ENCODE assay signal across 14 cellular contexts in the genomic region with DNA sequence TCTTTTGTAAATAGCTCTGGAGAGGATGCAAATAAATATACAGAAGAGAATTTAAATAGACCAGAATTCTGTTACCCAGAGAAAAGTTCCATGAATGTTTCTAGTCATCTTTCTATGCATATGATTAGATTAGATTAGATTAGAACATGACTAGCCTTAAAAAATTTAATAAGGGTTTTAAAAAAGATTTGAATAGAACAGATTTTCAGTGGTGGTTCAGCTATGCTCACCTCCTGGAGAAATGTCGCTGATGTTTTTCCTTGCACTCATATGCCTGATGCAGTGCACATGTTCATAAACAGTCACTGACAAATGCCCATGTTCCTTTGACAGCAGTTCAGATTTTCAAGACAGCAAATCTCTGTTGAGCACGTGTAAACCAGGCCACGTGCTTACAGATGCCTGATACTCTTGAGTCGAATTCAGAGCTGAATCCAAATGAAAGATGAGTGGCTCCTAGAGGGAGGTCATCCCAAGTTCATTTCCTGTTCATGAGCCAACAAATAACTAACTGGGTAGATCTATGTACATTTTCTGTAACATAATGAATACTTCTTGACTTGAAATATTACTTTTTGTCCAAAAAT. TPM values are rescaled to one million over a fixed set of nuclear protein-coding genes. Genes with fewer than 3 reads are reported as not detected.
DNase-seq lines count a peak whose midpoint lies in the region; TF ChIP-seq lines count a peak whose summit lies in the region.
"Had no signal": no experiment of that assay in that cellular context is flagged by ENCODE, and none has a peak within 500 bp of the region (broad histone marks: within the 10 kb centered on the region; RNA-seq: fewer than 3 reads in every experiment).

No MANE protein-coding gene starts in this region.

- DNase-seq in activated CD4-positive, alpha-beta memory T cell treated with anti-CD3 and anti-CD28 coated beads for 36 hours, result peak; percentile 31
- DNase-seq in activated CD4-positive, alpha-beta memory T cell treated with anti-CD3 and anti-CD28 coated beads, Interleukin-2, amount 10 ng/mL, durations not matched to agents 7 days and 5 days, result no peak
- DNase-seq in M059J (ENCODE audit: low read depth) (peak; percentile 18), astrocyte of the cerebellum (ENCODE audit: low read depth) (peak; percentile 15), trophoblast cell (peak; percentile 58 to 71), NCI-H1436 treated with DMSO at 0.1 percent for 48 hours (lab: John Stamatoyannopoulos, UW) (no peak), Peyer's patch (no peak)
- no peak for DNase-seq in stimulated activated naive CD4-positive, alpha-beta T cell (lab: John Stamatoyannopoulos, UW)
- DNase-seq: activated gamma-delta T cell; C1 segment of cervical spinal cord; stimulated activated CD4-positive, alpha-beta T cell treated with anti-CD3 and anti-CD28 coated beads, Interleukin-4, amount 100 ng/mL, for 1 hour had no signal

- H4K8ac ChIP-seq in trophoblast cell (ENCODE audit: low read depth, low read length), result no peak overlapping the region

- H3K14ac ChIP-seq in trophoblast cell (ENCODE audit: low read length), result no peak overlapping the region

- H3K4me1 ChIP-seq in trophoblast cell (ENCODE audit: control insufficient read depth in 1 of 2, insufficient read depth in 2 of 2, low read length in 2 of 2) (no peaks in the 10 kb centered on the region), Peyer's patch (peaks cover 0 to 10% (median 0%) of the 10 kb centered on the region in 4 donors)

- no peak for TF ChIP-seq CTCF in astrocyte of the cerebellum (IDR thresholded peaks at IDR 0.05; ENCODE audit: low read depth, low read length, missing control alignments)
- no peak for TF ChIP-seq CTCF in Peyer's patch (IDR thresholded peaks at IDR 0.05)

- H4K91ac ChIP-seq in trophoblast cell (ENCODE audit: low read depth, low read length), result no peak overlapping the region

- no peak overlapping the region for H4K12ac ChIP-seq in trophoblast cell (ENCODE audit: low read depth, low read length)

- H3K4me3 Mint-ChIP-seq in activated CD4-positive, alpha-beta memory T cell treated with anti-CD3 and anti-CD28 coated beads for 36 hours, result no peak overlapping the region
- H3K4me3 Mint-ChIP-seq in activated CD4-positive, alpha-beta memory T cell treated with anti-CD3 and anti-CD28 coated beads, Interleukin-2, amount 10 ng/mL, durations not matched to agents 7 days and 5 days, result no peak overlapping the region
- H3K4me3 Mint-ChIP-seq: memory B cell had no signal

- no peak overlapping the region for H3K23ac ChIP-seq in trophoblast cell (ENCODE audit: low read length)

- no peaks in the 10 kb centered on the region for H3K79me2 ChIP-seq in trophoblast cell (ENCODE audit: control insufficient read depth, insufficient read depth, low read length, poor library complexity)

- in situ Hi-C loops in astrocyte of the cerebellum (cut with HindIII; ENCODE audit: low sequenced_read_pairs), result no loop called here

- no peak overlapping the region for H2AK5ac ChIP-seq in trophoblast cell (ENCODE audit: low read length)

- no peaks in the 10 kb centered on the region for H3K9me3 Mint-ChIP-seq in activated CD4-positive, alpha-beta memory T cell treated with anti-CD3 and anti-CD28 coated beads for 36 hours
- no peaks in the 10 kb centered on the region for H3K9me3 Mint-ChIP-seq in activated CD4-positive, alpha-beta memory T cell treated with anti-CD3 and anti-CD28 coated beads, Interleukin-2, amount 10 ng/mL, durations not matched to agents 7 days and 5 days
- H3K9me3 Mint-ChIP-seq: memory B cell had no signal

- peaks cover 26% of the 10 kb centered on the region for H3K4me1 Mint-ChIP-seq in activated CD4-positive, alpha-beta memory T cell treated with anti-CD3 and anti-CD28 coated beads for 36 hours (ENCODE audit: low read depth)
- peaks cover 17% of the 10 kb centered on the region for H3K4me1 Mint-ChIP-seq in activated CD4-positive, alpha-beta memory T cell treated with anti-CD3 and anti-CD28 coated beads, Interleukin-2, amount 10 ng/mL, durations not matched to agents 7 days and 5 days

- no peak overlapping the region for H2AFZ ChIP-seq in trophoblast cell (ENCODE audit: insufficient read depth, low read length, poor library complexity)

- H3K4ac ChIP-seq in trophoblast cell (ENCODE audit: low read depth, low read length), result no peak overlapping the region

- peaks cover 1% of the 10 kb centered on the region for H3K36me3 Mint-ChIP-seq in activated CD4-positive, alpha-beta memory T cell treated with anti-CD3 and anti-CD28 coated beads for 36 hours
- no peaks in the 10 kb centered on the region for H3K36me3 Mint-ChIP-seq in activated CD4-positive, alpha-beta memory T cell treated with anti-CD3 and anti-CD28 coated beads, Interleukin-2, amount 10 ng/mL, durations not matched to agents 7 days and 5 days (ENCODE audit: low read depth)

- H3K9me3 ChIP-seq in trophoblast cell (ENCODE audit: insufficient read depth, low read depth, low read length) (no peaks in the 10 kb centered on the region), Peyer's patch (no peaks in the 10 kb centered on the region)
- H3K9me3 ChIP-seq: thoracic aorta had no signal

- CTCF ChIA-PET in activated CD4-positive, alpha-beta memory T cell treated with anti-CD3 and anti-CD28 coated beads for 36 hours (lab: Charles Lee), result interaction anchor here (0.6 to 4.0 kb wide), 9 partner anchors 18 to 398 kb away, joined by 3 to 26 read pairs (median 4); no protein-coding TSS in a partner anchor
- CTCF ChIA-PET in activated CD4-positive, alpha-beta memory T cell treated with anti-CD3 and anti-CD28 coated beads, Interleukin-2, amount 10 ng/mL, durations not matched to agents 7 days and 5 days (lab: Charles Lee), result interaction anchor here (0.6 to 2.3 kb wide), 9 partner anchors 52 to 453 kb away, joined by 3 to 9 read pairs (median 3); no protein-coding TSS in a partner anchor

- intact Hi-C loops in activated CD4-positive, alpha-beta memory T cell treated with anti-CD3 and anti-CD28 coated beads for 36 hours (cut with micrococcal nuclease), result loop anchor here (2.0 kb wide), 4 partner anchors 63 to 359 kb away; no protein-coding TSS in a partner anchor

- no peak for TF ChIP-seq POLR2A in Peyer's patch (IDR thresholded peaks at IDR 0.05)

- H3K27me3 Mint-ChIP-seq in activated CD4-positive, alpha-beta memory T cell treated with anti-CD3 and anti-CD28 coated beads for 36 hours, result no peaks in the 10 kb centered on the region
- no peaks in the 10 kb centered on the region for H3K27me3 Mint-ChIP-seq in activated CD4-positive, alpha-beta memory T cell treated with anti-CD3 and anti-CD28 coated beads, Interleukin-2, amount 10 ng/mL, durations not matched to agents 7 days and 5 days
- H3K27me3 Mint-ChIP-seq: memory B cell, progenitor cell of endocrine pancreas had no signal

- no peak overlapping the region for H2BK5ac ChIP-seq in trophoblast cell (ENCODE audit: low read depth, low read length, poor library complexity)

- no peak overlapping the region for H3K18ac ChIP-seq in trophoblast cell (ENCODE audit: low read length)

- no peak overlapping the region for H2BK120ac ChIP-seq in trophoblast cell (ENCODE audit: insufficient read depth, low read length, poor library complexity)

- no peak overlapping the region for H3K9ac ChIP-seq in trophoblast cell (ENCODE audit: low read length)

- no peaks in the 10 kb centered on the region for H3K79me1 ChIP-seq in trophoblast cell (ENCODE audit: low read length)

- POLR2A ChIA-PET in activated CD4-positive, alpha-beta memory T cell treated with anti-CD3 and anti-CD28 coated beads for 36 hours (lab: Charles Lee), result no interaction called here
- POLR2A ChIA-PET in activated CD4-positive, alpha-beta memory T cell treated with anti-CD3 and anti-CD28 coated beads, Interleukin-2, amount 10 ng/mL, durations not matched to agents 7 days and 5 days (lab: Charles Lee), result interaction anchor here (0.8 to 2.2 kb wide), 4 partner anchors 53 to 65 kb away, joined by 3 to 7 read pairs (median 6); partner anchors contain the start of gene EVI2B

- H3K27me3 ChIP-seq in trophoblast cell (ENCODE audit: insufficient read depth, low read length), result no peaks in the 10 kb centered on the region
- H3K27me3 ChIP-seq in Peyer's patch, result no peaks in the 10 kb centered on the region

- no peak overlapping the region for H3K4me2 ChIP-seq in trophoblast cell (ENCODE audit: low read length)

- no CpG with 5 or more reads among the region's 4 CpGs for WGBS in trophoblast cell (ENCODE audit: extremely low coverage, insufficient coverage, insufficient read length)

- peaks cover 0 to 10% of the 10 kb centered on the region in 2 experiments for H3K36me3 ChIP-seq in trophoblast cell (ENCODE audit: control insufficient read depth in 1 of 2, insufficient read depth in 2 of 2, low read length in 2 of 2)
- H3K36me3 ChIP-seq in Peyer's patch, result peaks cover 0 to 16% (median 0%) of the 10 kb centered on the region in 3 donors

- H2BK12ac ChIP-seq in trophoblast cell (ENCODE audit: low read length), result no peak overlapping the region

- H3K27ac Mint-ChIP-seq in activated CD4-positive, alpha-beta memory T cell treated with anti-CD3 and anti-CD28 coated beads for 36 hours, result no peak overlapping the region
- H3K27ac Mint-ChIP-seq in activated CD4-positive, alpha-beta memory T cell treated with anti-CD3 and anti-CD28 coated beads, Interleukin-2, amount 10 ng/mL, durations not matched to agents 7 days and 5 days, result no peak overlapping the region
- H3K27ac Mint-ChIP-seq: progenitor cell of endocrine pancreas had no signal

- H3K4me3 ChIP-seq in astrocyte of the cerebellum (ENCODE audit: low read depth, low read length) (no peak overlapping the region), trophoblast cell (ENCODE audit: low read depth, low read length) (no peak overlapping the region), Peyer's patch (no peak overlapping the region)
- H3K4me3 ChIP-seq: thoracic aorta had no signal

- H3K27ac ChIP-seq in trophoblast cell (ENCODE audit: low read depth, low read length) (no peak overlapping the region), Peyer's patch (no peak overlapping the region)
- H3K27ac ChIP-seq: thoracic aorta had no signal

RNA-seq across cellular contexts. Expression of gene RAB11FIP4, which starts 19.9 kb away (rescaled TPM):
- total RNA-seq in activated CD4-positive, alpha-beta memory T cell treated with anti-CD3 and anti-CD28 coated beads for 36 hours, result 10 to 100 TPM; 35.0 to 35.6 TPM
- 10 to 100 TPM; 38.6 to 41.1 TPM for total RNA-seq in activated CD4-positive, alpha-beta memory T cell treated with anti-CD3 and anti-CD28 coated beads, Interleukin-2, amount 10 ng/mL, durations not matched to agents 7 days and 5 days
- 2.0 and 2.7 TPM in 2 replicates for total RNA-seq in M059J (2014; rRNA removed; shearing (Covaris generic))
- polyA plus RNA-seq in trophoblast cell (2013), result 83.8 and 85.8 TPM in 2 replicates
- total RNA-seq in Peyer's patch, result 10 to 100 TPM; 52.8 to 69.3 (median 64.9) TPM

RNA-seq across cellular contexts. Expression of gene EVI2A, which starts 50.2 kb away (rescaled TPM):
- total RNA-seq in activated CD4-positive, alpha-beta memory T cell treated with anti-CD3 and anti-CD28 coated beads for 36 hours, result 10 to 100 TPM; 24.5 to 25.5 TPM
- 100 to 1,000 TPM; 109 to 110 TPM for total RNA-seq in activated CD4-positive, alpha-beta memory T cell treated with anti-CD3 and anti-CD28 coated beads, Interleukin-2, amount 10 ng/mL, durations not matched to agents 7 days and 5 days
- total RNA-seq in M059J (2014; rRNA removed; shearing (Covaris generic)), result 7.4 and 7.7 TPM in 2 replicates
- polyA plus RNA-seq in trophoblast cell (2013), result 0.11 and 0.14 TPM in 2 replicates
- 10 to 100 TPM in 1 of 4 donors, 1 to 10 TPM in 2, not detected in 1; 1.4 to 12.4 (median 5.8) TPM for total RNA-seq in Peyer's patch
- total RNA-seq: progenitor cell of endocrine pancreas had no signal

RNA-seq across cellular contexts. Expression of gene EVI2B, which starts 57.8 kb away (rescaled TPM):
- 10 to 100 TPM; 14.1 to 15.9 TPM for total RNA-seq in activated CD4-positive, alpha-beta memory T cell treated with anti-CD3 and anti-CD28 coated beads for 36 hours
- 100 to 1,000 TPM; 109 TPM for total RNA-seq in activated CD4-positive, alpha-beta memory T cell treated with anti-CD3 and anti-CD28 coated beads, Interleukin-2, amount 10 ng/mL, durations not matched to agents 7 days and 5 days
- total RNA-seq in M059J (2014; rRNA removed; shearing (Covaris generic)), result 1.5 and 2.4 TPM in 2 replicates
- not detected in 2 replicates for polyA plus RNA-seq in trophoblast cell (2013)
- total RNA-seq in Peyer's patch, result 10 to 100 TPM in 2 of 4 donors, 1 to 10 TPM in 2; 5.6 to 70.1 (median 8.7) TPM
- total RNA-seq: progenitor cell of endocrine pancreas had no signal

Comparison
In these comparisons a context has a peak if more than half of its experiments do, and no peak if none do; other contexts are left out.
1. DNase-seq: peak in activated CD4-positive, alpha-beta memory T cell treated with anti-CD3 and anti-CD28 coated beads for 36 hours (single experiment), M059J (single experiment), astrocyte of the cerebellum (single experiment) and trophoblast cell (2 of 2); none in activated CD4-positive, alpha-beta memory T cell treated with anti-CD3 and anti-CD28 coated beads, Interleukin-2, amount 10 ng/mL, durations not matched to agents 7 days and 5 days (single experiment), NCI-H1436 treated with DMSO at 0.1 percent for 48 hours (single experiment), Peyer's patch (0 of 3) and stimulated activated naive CD4-positive, alpha-beta T cell (0 of 6).
2. RNA of gene EVI2A, which starts 50.2 kb away (total RNA-seq): 109 to 110 TPM in activated CD4-positive, alpha-beta memory T cell treated with anti-CD3 and anti-CD28 coated beads, Interleukin-2, amount 10 ng/mL, durations not matched to agents 7 days and 5 days; 24.5 to 25.5 TPM in activated CD4-positive, alpha-beta memory T cell treated with anti-CD3 and anti-CD28 coated beads for 36 hours, 7.4 to 7.7 TPM in M059J and 1.4 to 12.4 TPM in Peyer's patch; every median in the first group is over 4 times any median in the second.